ENCODE assay signal across 11 cellular contexts in genomic region chr2:42256502-42256901, GRCh38.
DNase-seq lines count a peak whose midpoint lies in the region; ATAC-seq, FAIRE-seq and TF ChIP-seq lines count a peak whose summit lies in the region.
"Had no signal": no experiment of that assay in that cellular context is flagged by ENCODE, and none has a peak within 500 bp of the region (broad histone marks: within the 10 kb centered on the region; RNA-seq: fewer than 3 reads in every experiment).

No MANE protein-coding gene starts in this region.

- peak overlapping the region; percentile 41 to 89 for H3K27ac Mint-ChIP-seq in effector memory CD8-positive, alpha-beta T cell
- H3K27ac Mint-ChIP-seq: endodermal cell, WTC11 had no signal

- peaks cover 72% of the 10 kb centered on the region for H3K36me3 Mint-ChIP-seq in effector memory CD8-positive, alpha-beta T cell (ENCODE audit: insufficient read depth)

- H3K9me3 Mint-ChIP-seq in effector memory CD8-positive, alpha-beta T cell: no peaks in the 10 kb centered on the region

- no peak for TF ChIP-seq POLR2A in GM12892 (IDR thresholded peaks at IDR 0.05; ENCODE audit: low read depth, low read length)

- DNase-seq in GM12892 (ENCODE audit: insufficient read length) (peak; percentile 11), DMS153 treated with DMSO at 0.1 percent for 48 hours (lab: John Stamatoyannopoulos, UW; ENCODE audit: unreplicated experiment) (no peak), epidermal melanocyte (ENCODE audit: insufficient read length, low spot score) (no peak), NCI-H2171 treated with DMSO at 0.1 percent for 48 hours (lab: John Stamatoyannopoulos, UW) (no peak)
- no peak for DNase-seq in effector memory CD8-positive, alpha-beta T cell
- DNase-seq: endodermal cell, NCI-H1092 treated with DMSO at 0.1 percent for 48 hours had no signal

- ATAC-seq in GM19455 (IDR thresholded peaks at IDR 0.05; ENCODE audit: unreplicated experiment): peak; percentile 66
- peak; percentile 80 for ATAC-seq in HG03196 (IDR thresholded peaks at IDR 0.05; ENCODE audit: unreplicated experiment)
- peak; percentile 35 for ATAC-seq in effector memory CD8-positive, alpha-beta T cell (replicated peaks)
- no peak for ATAC-seq in HG03045 (IDR thresholded peaks at IDR 0.05; ENCODE audit: unreplicated experiment)
- ATAC-seq: WTC11 had no signal

- peaks cover 21 to 44% of the 10 kb centered on the region in 2 donors for H3K4me1 Mint-ChIP-seq in effector memory CD8-positive, alpha-beta T cell (ENCODE audit: low read depth in 2 of 2)
- H3K4me1 Mint-ChIP-seq: WTC11 had no signal

- no peaks in the 10 kb centered on the region for H3K27me3 Mint-ChIP-seq in effector memory CD8-positive, alpha-beta T cell

- peak overlapping the region; percentile 27 to 58 for H3K4me3 Mint-ChIP-seq in effector memory CD8-positive, alpha-beta T cell
- H3K4me3 Mint-ChIP-seq: endodermal cell, WTC11 had no signal

- no peak for FAIRE-seq in GM12892 (lab: Jason Lieb, UNC)
